Comparison of ENCODE assay signal across 34 cellular contexts in the genomic region with DNA sequence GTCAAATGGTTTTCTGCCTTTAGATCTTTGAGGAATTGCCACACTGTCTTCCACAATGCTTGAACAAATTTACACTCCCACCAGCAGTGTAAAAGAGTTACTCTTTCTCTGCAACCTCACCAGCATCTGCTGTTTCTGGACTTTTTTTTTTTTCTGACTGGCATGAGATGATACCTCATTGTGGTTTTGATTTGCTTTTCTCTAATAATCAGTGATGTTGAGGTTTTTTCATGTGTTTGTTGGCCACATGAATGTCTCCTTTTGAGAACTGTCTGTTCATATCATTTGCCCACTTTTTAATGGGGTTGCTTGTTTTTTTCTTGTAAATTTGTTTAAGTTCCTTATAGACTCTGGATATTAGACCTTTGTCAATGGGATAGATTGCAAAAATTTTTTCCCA.
"Had no signal": no experiment of that assay in that cellular context is flagged by ENCODE, and none has a peak within 500 bp of the region (broad histone marks: within the 10 kb centered on the region; RNA-seq: fewer than 3 reads in every experiment).

No MANE protein-coding gene starts in this region.

- H3K36me3 ChIP-seq: breast epithelium, Peyer's patch, WERI-Rb-1 had no signal

- H3K27ac ChIP-seq: body of pancreas, breast epithelium, Peyer's patch, WERI-Rb-1 had no signal

- H3K4me3 Mint-ChIP-seq: activated CD4-positive, alpha-beta memory T cell treated with anti-CD3 and anti-CD28 coated beads, Interleukin-2, amount 10 ng/mL, durations not matched to agents 7 days and 5 days; activated naive CD4-positive, alpha-beta T cell treated with anti-CD3 and anti-CD28 coated beads, Interleukin-2, amount 50 U/mL, for 24 hours; activated naive CD8-positive, alpha-beta T cell treated with anti-CD3 and anti-CD28 coated beads, Interleukin-2, amount 10 ng/mL, durations not matched to agents 7 days and 5 days; activated T-cell treated with anti-CD3 and anti-CD28 coated beads, Interleukin-2, amount 50 U/mL, for 72 hours; activated T-helper 17 cell treated with anti-CD3 and anti-CD28 coated beads, Interleukin-2, amount 50 U/mL, for 72 hours had no signal

- H3K4me1 Mint-ChIP-seq: activated naive CD8-positive, alpha-beta T cell treated with anti-CD3 and anti-CD28 coated beads, Interleukin-2, amount 10 ng/mL, durations not matched to agents 7 days and 5 days had no signal

- H3K27me3 Mint-ChIP-seq: activated CD4-positive, alpha-beta memory T cell treated with anti-CD3 and anti-CD28 coated beads, Interleukin-2, amount 10 ng/mL, durations not matched to agents 7 days and 5 days; activated naive CD4-positive, alpha-beta T cell treated with anti-CD3 and anti-CD28 coated beads, Interleukin-2, amount 50 U/mL, for 24 hours; activated naive CD8-positive, alpha-beta T cell treated with anti-CD3 and anti-CD28 coated beads, Interleukin-2, amount 10 ng/mL, durations not matched to agents 7 days and 5 days; activated T-helper 17 cell treated with anti-CD3 and anti-CD28 coated beads, Interleukin-2, amount 50 U/mL, for 72 hours had no signal

- H3K27me3 ChIP-seq: body of pancreas, breast epithelium, Peyer's patch had no signal

- FAIRE-seq: astrocyte had no signal

- H3K9me3 ChIP-seq: body of pancreas, breast epithelium, Peyer's patch had no signal

- ATAC-seq: activated T-cell treated with anti-CD3 and anti-CD28 coated beads, Interleukin-2, amount 50 U/mL, for 72 hours; activated T-helper 17 cell treated with anti-CD3 and anti-CD28 coated beads, Interleukin-2, amount 50 U/mL, for 72 hours; body of pancreas; Right ventricle myocardium inferior had no signal

- H3K9me3 Mint-ChIP-seq: activated naive CD4-positive, alpha-beta T cell treated with anti-CD3 and anti-CD28 coated beads, Interleukin-2, amount 50 U/mL, for 24 hours; activated naive CD8-positive, alpha-beta T cell treated with anti-CD3 and anti-CD28 coated beads, Interleukin-2, amount 10 ng/mL, durations not matched to agents 7 days and 5 days; activated T-cell treated with anti-CD3 and anti-CD28 coated beads, Interleukin-2, amount 50 U/mL, for 72 hours; activated T-helper 17 cell treated with anti-CD3 and anti-CD28 coated beads, Interleukin-2, amount 50 U/mL, for 72 hours had no signal

- H3K36me3 Mint-ChIP-seq: activated naive CD4-positive, alpha-beta T cell treated with anti-CD3 and anti-CD28 coated beads, Interleukin-2, amount 50 U/mL, for 24 hours had no signal

- DNase-seq: activated CD4-positive, alpha-beta memory T cell treated with anti-CD3 and anti-CD28 coated beads, Interleukin-2, amount 10 ng/mL, durations not matched to agents 7 days and 5 days; activated CD4-positive, alpha-beta T cell treated with anti-CD3 and anti-CD28 coated beads for 1 hour; activated CD4-positive, alpha-beta T cell treated with anti-CD3 and anti-CD28 coated beads for 48 hours; activated CD4-positive, CD25-positive, alpha-beta regulatory T cell; activated effector memory CD4-positive, alpha-beta T cell treated with anti-CD3 and anti-CD28 coated beads, Interleukin-2, amount 50 U/mL, for 16 hours; activated naive CD4-positive, alpha-beta T cell; activated naive CD8-positive, alpha-beta T cell treated with anti-CD3 and anti-CD28 coated beads, Interleukin-2, amount 10 ng/mL, durations not matched to agents 7 days and 5 days; activated T-cell treated with anti-CD3 and anti-CD28 coated beads, Interleukin-2, amount 50 U/mL, for 1 hour; activated T-cell treated with anti-CD3 and anti-CD28 coated beads, Interleukin-2, amount 50 U/mL, for 72 hours; amygdala; body of pancreas; Kasumi-1; KG1; NCI-H1092 treated with DMSO at 0.1 percent for 48 hours; NCI-H1417; NCI-H146; NCI-H187; NCI-H2029 treated with DMSO at 0.1 percent for 48 hours; NCI-H345; NCI-H524 treated with DMSO at 0.1 percent for 48 hours; NK-92 treated with Interleukin-12 subunit alpha and Interleukin-12 subunit beta, amount 100 ng/mL, for 24 hours; Peyer's patch; RPMI8226; SIG-M5; SW 1271; T-helper 1 cell; T-helper 2 cell; T-helper 9 cell; WERI-Rb-1 had no signal

- H3K27ac Mint-ChIP-seq: activated CD4-positive, alpha-beta memory T cell treated with anti-CD3 and anti-CD28 coated beads, Interleukin-2, amount 10 ng/mL, durations not matched to agents 7 days and 5 days; activated naive CD4-positive, alpha-beta T cell treated with anti-CD3 and anti-CD28 coated beads, Interleukin-2, amount 50 U/mL, for 24 hours; activated naive CD8-positive, alpha-beta T cell treated with anti-CD3 and anti-CD28 coated beads, Interleukin-2, amount 10 ng/mL, durations not matched to agents 7 days and 5 days; activated T-cell treated with anti-CD3 and anti-CD28 coated beads, Interleukin-2, amount 50 U/mL, for 72 hours; activated T-helper 17 cell treated with anti-CD3 and anti-CD28 coated beads, Interleukin-2, amount 50 U/mL, for 72 hours had no signal

- H3K4me3 ChIP-seq: body of pancreas, breast epithelium, Peyer's patch had no signal

- H3K4me1 ChIP-seq: breast epithelium had no signal
